ENCODE assay signal across 27 cellular contexts in the genomic region with DNA sequence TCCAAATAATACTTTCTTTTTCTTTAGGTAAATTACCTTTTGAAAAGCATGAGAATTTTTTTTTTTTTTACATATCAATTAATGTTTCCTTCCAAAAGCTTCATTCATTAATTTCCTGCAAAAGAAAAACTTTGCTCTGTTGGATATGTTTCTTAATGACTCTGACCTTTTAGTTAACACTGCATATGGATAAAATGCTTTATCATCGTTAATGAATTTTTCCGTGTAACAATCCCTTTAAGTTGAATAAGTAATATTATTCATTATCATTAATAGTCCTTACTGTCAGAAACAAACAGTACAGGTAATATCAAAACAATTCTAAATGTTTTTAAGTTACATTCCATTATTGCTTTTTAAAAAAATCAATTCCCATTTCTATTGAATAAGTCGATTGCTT.
"Had no signal": no experiment of that assay in that cellular context is flagged by ENCODE, and none has a peak within 500 bp of the region (broad histone marks: within the 10 kb centered on the region; RNA-seq: fewer than 3 reads in every experiment).

No MANE protein-coding gene starts in this region.

- H3K27ac ChIP-seq: stomach, suprapubic skin, testis, thoracic aorta, thyroid gland, tibial artery, tibial nerve, transverse colon, upper lobe of left lung, upper lobe of right lung, uterus, vagina had no signal

- H3K9me3 ChIP-seq: stomach, suprapubic skin, testis, thoracic aorta, thyroid gland, tibial artery, tibial nerve, transverse colon, upper lobe of left lung, upper lobe of right lung, uterus, vagina had no signal

- ATAC-seq: stimulated activated effector memory CD8-positive, alpha-beta T cell treated with anti-CD3 and anti-CD28 coated beads, Interleukin-12 subunit alpha, Interleukin-12 subunit beta, amount 100 ng/mL, for 72 hours; stimulated activated memory B cell treated with anti-CD40 and anti-IgM and Interleukin-4, amounts not matched to agents 10 μg/mL and 1 μg/mL and 100 μg/mL, for 72 hours; stimulated activated naive B cell treated with anti-CD40 and anti-IgM and Interleukin-4, amounts not matched to agents 10 μg/mL and 1 μg/mL and 100 μg/mL, for 72 hours; stimulated activated naive CD8-positive, alpha-beta T cell treated with anti-CD3 and anti-CD28 coated beads, Interleukin-15, amount 100 ng/mL, for 72 hours; stimulated activated naive CD8-positive, alpha-beta T cell treated with anti-CD3 and anti-CD28 coated beads, Interleukin-15, Interleukin-2, amounts not matched to agents 100 U/mL and 50 U/mL, for 24 hours; upper lobe of right lung had no signal

- DNase-seq: stimulated activated CD4-positive, alpha-beta T cell treated with anti-CD3 and anti-CD28 coated beads, Interleukin-2, amount 100 ng/mL, for 48 hours; stimulated activated CD4-positive, alpha-beta T cell treated with anti-CD3 and anti-CD28 coated beads, Interleukin-4, amount 100 ng/mL, for 1 hour; stimulated activated CD4-positive, alpha-beta T cell treated with anti-CD3 and anti-CD28 coated beads, Interleukin-4, amount 100 ng/mL, for 24 hours; stimulated activated CD4-positive, alpha-beta T cell treated with anti-CD3 and anti-CD28 coated beads, Interleukin-4, amount 100 ng/mL, for 4 hours; stimulated activated CD8-positive, alpha-beta memory T cell treated with anti-CD3 and anti-CD28 coated beads, Interleukin-4, amount 100 ng/mL, for 48 hours; stimulated activated naive B cell treated with anti-CD40 and anti-IgM and Interleukin-4, amounts not matched to agents 10 μg/mL and 1 μg/mL and 100 μg/mL, for 72 hours; stimulated activated naive CD4-positive, alpha-beta T cell; stimulated activated naive CD4-positive, alpha-beta T cell treated with Interleukin-2 at 50 U/mL for 16 hours; stimulated activated naive CD8-positive, alpha-beta T cell treated with anti-CD3 and anti-CD28 coated beads, Interleukin-15, amount 100 ng/mL, for 72 hours; stimulated activated naive CD8-positive, alpha-beta T cell treated with anti-CD3 and anti-CD28 coated beads, Interleukin-15, Interleukin-2, amounts not matched to agents 100 U/mL and 50 U/mL, for 24 hours; stomach; substantia nigra; testis; thyroid gland; tibial artery; transverse colon; trophoblast cell; upper lobe of left lung; upper lobe of right lung; uterus had no signal

- H3K27me3 ChIP-seq: stomach, suprapubic skin, testis, thyroid gland, tibial artery, tibial nerve, transverse colon, upper lobe of left lung, upper lobe of right lung, uterus, vagina had no signal

- H3K36me3 ChIP-seq: stomach, suprapubic skin, thoracic aorta, thyroid gland, tibial artery, tibial nerve, transverse colon, upper lobe of left lung, upper lobe of right lung, uterus, vagina had no signal

- H3K4me3 ChIP-seq: stomach, suprapubic skin, testis, thoracic aorta, thyroid gland, tibial artery, tibial nerve, transverse colon, upper lobe of left lung, upper lobe of right lung, uterus, vagina had no signal

- FAIRE-seq: urothelium cell line had no signal

- H3K4me1 ChIP-seq: stomach, suprapubic skin, testis, thyroid gland, tibial artery, tibial nerve, transverse colon, upper lobe of left lung, uterus, vagina had no signal
